In the genomic region with DNA sequence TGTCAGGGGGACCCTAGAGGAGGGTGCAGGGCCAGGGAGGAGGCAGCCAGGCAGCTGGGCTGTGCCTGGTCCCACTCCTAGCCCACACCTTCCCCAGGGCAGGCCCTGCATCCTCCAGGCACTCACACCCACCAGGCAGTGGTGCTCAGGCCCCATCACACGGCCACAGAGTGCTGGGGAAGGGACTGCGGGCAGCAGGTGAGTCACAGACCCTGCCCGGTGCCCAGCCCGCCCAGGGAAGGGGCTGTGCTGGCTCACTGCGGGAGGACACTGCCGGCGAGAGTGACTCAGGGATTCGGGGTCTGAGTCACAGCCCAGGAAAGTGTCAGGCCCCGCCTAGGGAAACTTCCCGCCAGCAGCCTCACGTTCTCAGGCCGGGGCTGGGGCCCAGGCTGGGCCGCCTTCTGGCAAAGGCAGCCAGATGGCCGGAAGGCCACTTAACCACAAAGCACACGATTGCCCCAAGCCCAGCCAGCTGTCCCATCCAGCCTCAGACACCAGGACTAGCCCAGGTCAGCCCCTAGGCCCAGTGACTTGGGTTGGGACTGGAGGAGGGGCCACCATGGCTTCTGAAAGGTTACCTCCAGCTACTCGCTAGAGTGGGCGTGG, we compare ENCODE assay signal across 8 cellular contexts. TPM values are rescaled to one million over a fixed set of nuclear protein-coding genes. Genes with fewer than 3 reads are reported as not detected.
A peak's percentile ranks its signal among the peaks of the same experiment; 100 is the strongest.
DNase-seq lines count a peak whose midpoint lies in the region; TF ChIP-seq lines count a peak whose summit lies in the region.

No MANE protein-coding gene starts in this region.

- no peaks in the 10 kb centered on the region for H3F3A ChIP-seq in Loucy (ENCODE audit: low read depth)

- no peaks in the 10 kb centered on the region for H3K79me1 ChIP-seq in mesendoderm (ENCODE audit: low read length)

- peak overlapping the region; percentile 87 for H3K56ac ChIP-seq in mesendoderm (ENCODE audit: low read length)

- H2AFZ ChIP-seq in Loucy (ENCODE audit: low read length) = no peak overlapping the region

- no peak overlapping the region for H2BK120ac ChIP-seq in mesendoderm (ENCODE audit: low read depth, low read length)

- no peak overlapping the region for H3K23ac ChIP-seq in mesendoderm (ENCODE audit: low read length)

- H2BK5ac ChIP-seq in mesendoderm (ENCODE audit: low read length) = peak overlapping the region; percentile 73

- no peaks in the 10 kb centered on the region for H3K9me2 ChIP-seq in Loucy (replicated peaks; ENCODE audit: low read depth, low read length)

- H3K4me2 ChIP-seq in Loucy (ENCODE audit: low read depth, low read length, poor library complexity, severe bottlenecking) (peak overlapping the region; percentile 61), mesendoderm (ENCODE audit: low read length) (no peak overlapping the region)

- H2BK15ac ChIP-seq in mesendoderm (replicated peaks; ENCODE audit: low read depth) = no peak overlapping the region

- H3K4me3 ChIP-seq in GM06990 (replicated peaks; ENCODE audit: low read depth, low read length) = no peak overlapping the region
- peak overlapping the region; percentile 47 for H3K4me3 ChIP-seq in Loucy (ENCODE audit: low read length, poor library complexity, severe bottlenecking)
- H3K4me3 ChIP-seq in mesendoderm (ENCODE audit: low read length) = no peak overlapping the region

- H3K79me2 ChIP-seq in Loucy (ENCODE audit: insufficient read depth, low read length) = no peaks in the 10 kb centered on the region
- H3K79me2 ChIP-seq in mesendoderm (ENCODE audit: control insufficient read depth, insufficient read depth, low read length) = no peaks in the 10 kb centered on the region

- H4K8ac ChIP-seq in mesendoderm (ENCODE audit: low read depth, low read length) = no peak overlapping the region

- whole genome bisulfite sequencing in mesendoderm (ENCODE audit: extremely low coverage, insufficient coverage, low lambda C conversion rate) = no CpG with 5 or more reads among the region's 17 CpGs

- H4K20me1 ChIP-seq in Loucy (ENCODE audit: insufficient read depth, low read length, poor library complexity, severe bottlenecking) = no peaks in the 10 kb centered on the region

- no peaks in the 10 kb centered on the region for H3K9me3 ChIP-seq in Loucy (ENCODE audit: insufficient read depth, low read depth, low read length)

- H3K9ac ChIP-seq in Loucy (ENCODE audit: low read depth, low read length, poor library complexity, severe bottlenecking) (peak overlapping the region; percentile 43), mesendoderm (ENCODE audit: low read length) (peak overlapping the region; percentile 64)

- H4K5ac ChIP-seq in mesendoderm (ENCODE audit: low read length) = no peak overlapping the region

- no peaks in the 10 kb centered on the region for H3K27me3 ChIP-seq in GM06990 (replicated peaks; ENCODE audit: control insufficient read depth, insufficient read depth, low read length)
- no peaks in the 10 kb centered on the region for H3K27me3 ChIP-seq in Loucy (ENCODE audit: insufficient read depth, low read length, poor library complexity, severe bottlenecking)
- H3K27me3 ChIP-seq in mesendoderm (ENCODE audit: insufficient read depth, low read length, poor library complexity) = no peaks in the 10 kb centered on the region

- H3K18ac ChIP-seq in mesendoderm (ENCODE audit: low read length) = peak overlapping the region; percentile 13

- H3K4me1 ChIP-seq in Loucy (ENCODE audit: insufficient read depth, low read length, poor library complexity, severe bottlenecking) (peaks cover 15% of the 10 kb centered on the region), mesendoderm (ENCODE audit: control insufficient read depth, low read depth, low read length) (peaks cover 5% of the 10 kb centered on the region)

- no peak overlapping the region for H3K4ac ChIP-seq in mesendoderm (ENCODE audit: low read depth, low read length)

- DNase-seq in GM06990 (ENCODE audit: extremely low read depth, insufficient read length) (peak; percentile 75), HCEC 1CT (peak; percentile 94), ecto neural progenitor cell (ENCODE audit: low spot score) (peak; percentile 70), mesendoderm (peak; percentile 97), midbrain (lab: John Stamatoyannopoulos, UW) (no peak)
- peak; percentile 87 for DNase-seq in activated CD4-positive, alpha-beta T cell treated with anti-CD3 and anti-CD28 coated beads for 48 hours
- peak; percentile 75 to 76 for DNase-seq in stimulated activated CD8-positive, alpha-beta memory T cell treated with anti-CD3 and anti-CD28 coated beads, Interleukin-2, amount 100 ng/mL, for 48 hours (ENCODE audit: low read depth in 2 of 2)

- TF ChIP-seq CTCF in GM06990 (IDR thresholded peaks at IDR 0.05; ENCODE audit: insufficient read depth, low read length, poor library complexity, severe bottlenecking) = no peak
- TF ChIP-seq CTCF in Loucy (conservative IDR thresholded peaks at IDR 0.05; ENCODE audit: low read length) = no peak

- peak overlapping the region; percentile 14 for H2AK5ac ChIP-seq in mesendoderm (ENCODE audit: low read length)

- H3K36me3 ChIP-seq in GM06990 (ENCODE audit: control insufficient read depth, insufficient read depth, low read length) (no peaks in the 10 kb centered on the region; the same call in 1 of the 2 replicates), Loucy (ENCODE audit: insufficient read depth, low read length) (no peaks in the 10 kb centered on the region), mesendoderm (ENCODE audit: control insufficient read depth, insufficient read depth, low read length) (no peaks in the 10 kb centered on the region)

- peak overlapping the region; percentile 25 for H3K27ac ChIP-seq in mesendoderm (ENCODE audit: low read depth, low read length)

RNA-seq across cellular contexts. Expression of a gene that starts 42.2 kb away (rescaled TPM):
- polyA plus RNA-seq in mesendoderm (2013, experiment 1 of 2) = 18.7 TPM
- polyA plus RNA-seq in mesendoderm (2013, experiment 2 of 2) = 20.2 TPM
